In the genomic region with DNA sequence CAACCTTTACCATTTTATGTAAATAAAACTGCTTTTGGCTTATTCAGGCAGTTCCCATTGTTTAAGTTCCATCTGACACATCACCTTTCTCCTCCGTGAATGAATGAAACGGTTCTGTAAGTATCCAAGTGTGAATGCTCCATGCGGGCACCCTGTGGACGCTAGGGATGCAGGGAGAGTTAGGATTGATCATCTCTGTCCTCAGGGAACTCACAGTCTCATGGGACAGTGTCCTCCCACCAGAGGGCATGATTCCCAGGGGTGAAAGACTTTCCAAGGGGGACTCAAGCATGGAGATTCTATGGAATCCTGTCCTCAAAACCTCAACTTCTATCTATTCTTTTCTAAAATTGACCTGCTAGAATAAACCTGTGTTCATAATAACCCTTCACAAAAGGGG, we compare ENCODE assay signal across 13 cellular contexts.
DNase-seq lines count a peak whose midpoint lies in the region; ATAC-seq and TF ChIP-seq lines count a peak whose summit lies in the region.
"Had no signal": no experiment of that assay in that cellular context is flagged by ENCODE, and none has a peak within 500 bp of the region (broad histone marks: within the 10 kb centered on the region; RNA-seq: fewer than 3 reads in every experiment).

No MANE protein-coding gene starts in this region.

- POLR2A ChIA-PET in SK-N-SH (lab: Yijun Ruan, JAX) = no interaction called here

- ATAC-seq in GM18861 (IDR thresholded peaks at IDR 0.05; ENCODE audit: unreplicated experiment) = no peak

- no peaks in the 10 kb centered on the region for H3K36me3 ChIP-seq in SK-N-SH (replicated peaks in 1 of 2; ENCODE audit: control insufficient read depth in 1 of 2, insufficient read depth in 2 of 2, low read length in 1 of 2)
- H3K36me3 ChIP-seq: esophagus squamous epithelium had no signal

- no peaks in the 10 kb centered on the region for H3K4me1 ChIP-seq in SK-N-SH (ENCODE audit: control insufficient read depth in 1 of 2, insufficient read depth in 2 of 2, low read depth in 1 of 2, low read length in 1 of 2)
- H3K4me1 ChIP-seq: esophagus squamous epithelium had no signal

- no peak for TF ChIP-seq RAD21 in SK-N-SH (IDR thresholded peaks at IDR 0.05; ENCODE audit: low read length)

- CTCF ChIA-PET in SK-N-SH (lab: Yijun Ruan, JAX) = interaction anchor here (1.3 kb wide), 1 partner anchor 10 kb away, joined by 4 read pairs; no protein-coding TSS in a partner anchor

- H3K4me2 ChIP-seq in SK-N-SH = no peak overlapping the region

- in situ Hi-C loops in G401 (cut with HindIII; ENCODE audit: low sequenced_read_pairs) = no loop called here

- peak; percentile 27; the same call in 1 of the 2 replicates for TF ChIP-seq CTCF in SK-N-SH (IDR thresholded peaks at IDR 0.05)
- TF ChIP-seq CTCF in fibroblast of mammary gland (conservative IDR thresholded peaks at IDR 0.05; ENCODE audit: control insufficient read depth, insufficient read depth, low read depth, low read length) = peak; percentile 8
- TF ChIP-seq CTCF in type B pancreatic cell (conservative IDR thresholded peaks at IDR 0.05) = peak; percentile 29

- no peaks in the 10 kb centered on the region for H3K9me2 ChIP-seq in SK-N-SH

- H3K9me3 Mint-ChIP-seq in type B pancreatic cell = no peaks in the 10 kb centered on the region
- H3K9me3 Mint-ChIP-seq: activated T-cell treated with anti-CD3 and anti-CD28 coated beads, Interleukin-2, amount 50 U/mL, for 24 hours; memory B cell; stimulated activated naive CD8-positive, alpha-beta T cell treated with anti-CD3 and anti-CD28 coated beads, Interleukin-15, Interleukin-2, amounts not matched to agents 100 ng/mL and 50 ng/mL, for 24 hours had no signal

- no peak for TF ChIP-seq EP300 in SK-N-SH (IDR thresholded peaks at IDR 0.05; ENCODE audit: borderline replicate concordance in 1 of 2, low read depth in 1 of 2, low read length in 1 of 2)

- H3K27me3 ChIP-seq in SK-N-SH (ENCODE audit: insufficient read depth) = peaks cover 28% of the 10 kb centered on the region

- H3K36me3 Mint-ChIP-seq in type B pancreatic cell = no peaks in the 10 kb centered on the region
- H3K36me3 Mint-ChIP-seq: memory B cell had no signal

- no peak overlapping the region for H3K27ac ChIP-seq in SK-N-SH (ENCODE audit: low read depth in 2 of 2, low read length in 1 of 2)
- H3K27ac ChIP-seq: esophagus squamous epithelium had no signal

- WGBS in SK-N-SH (ENCODE audit: low lambda C conversion rate) = 47% methylated on average over 4 of the region's 4 CpGs

- H3K27ac Mint-ChIP-seq in type B pancreatic cell = no peak overlapping the region
- H3K27ac Mint-ChIP-seq: activated T-cell treated with anti-CD3 and anti-CD28 coated beads, Interleukin-2, amount 50 U/mL, for 24 hours; memory B cell; stimulated activated naive CD8-positive, alpha-beta T cell treated with anti-CD3 and anti-CD28 coated beads, Interleukin-15, Interleukin-2, amounts not matched to agents 100 ng/mL and 50 ng/mL, for 24 hours had no signal

- no peaks in the 10 kb centered on the region for H3K79me2 ChIP-seq in SK-N-SH (ENCODE audit: insufficient read depth)

- no peaks in the 10 kb centered on the region for H3F3A ChIP-seq in SK-N-SH (replicated peaks; ENCODE audit: insufficient read depth)

- H4K20me1 ChIP-seq in SK-N-SH (ENCODE audit: insufficient read depth) = no peaks in the 10 kb centered on the region

- no peak overlapping the region for H3K9ac ChIP-seq in SK-N-SH

- H3K4me3 ChIP-seq in SK-N-SH (ENCODE audit: low read depth in 2 of 2, low read length in 1 of 2) (no peak overlapping the region), fibroblast of mammary gland (ENCODE audit: control insufficient read depth, low read depth, low read length) (no peak overlapping the region)
- H3K4me3 ChIP-seq: esophagus squamous epithelium had no signal

- no peaks in the 10 kb centered on the region for H3K4me1 Mint-ChIP-seq in type B pancreatic cell (ENCODE audit: unreplicated experiment)
- H3K4me1 Mint-ChIP-seq: memory B cell had no signal

- H3K4me3 Mint-ChIP-seq in type B pancreatic cell = no peak overlapping the region
- H3K4me3 Mint-ChIP-seq: activated T-cell treated with anti-CD3 and anti-CD28 coated beads, Interleukin-2, amount 50 U/mL, for 24 hours; memory B cell; stimulated activated naive CD8-positive, alpha-beta T cell treated with anti-CD3 and anti-CD28 coated beads, Interleukin-15, Interleukin-2, amounts not matched to agents 100 ng/mL and 50 ng/mL, for 24 hours had no signal

- H3K27me3 Mint-ChIP-seq in type B pancreatic cell = peaks cover 13% of the 10 kb centered on the region

- H2AFZ ChIP-seq in SK-N-SH (ENCODE audit: low read depth) = no peak overlapping the region

- peak; percentile 39 for DNase-seq in NCI-H82 (lab: John Stamatoyannopoulos, UW)
- no peak for DNase-seq in NCI-H82 treated with DMSO at 0.1 percent for 48 hours (lab: John Stamatoyannopoulos, UW; ENCODE audit: unreplicated experiment)
- no peak for DNase-seq in SK-N-SH
- no peak for DNase-seq in fibroblast of mammary gland (ENCODE audit: low read depth)
- no peak for DNase-seq in type B pancreatic cell (ENCODE audit: extremely low spot score, unreplicated experiment)
- no peak for DNase-seq in G401 (ENCODE audit: low spot score)
- no peak for DNase-seq in superior temporal gyrus (ENCODE audit: extremely low spot score)
- DNase-seq: activated T-cell treated with anti-CD3 and anti-CD28 coated beads, Interleukin-2, amount 50 U/mL, for 24 hours; esophagus squamous epithelium; NCI-H2227 treated with DMSO at 0.1 percent for 48 hours had no signal

- H3K9me3 ChIP-seq in SK-N-SH = no peaks in the 10 kb centered on the region
- H3K9me3 ChIP-seq: esophagus squamous epithelium had no signal

TF ChIP-seq in SK-N-SH, 30 proteins besides CTCF, POLR2A, EP300 and RAD21:
- TF ChIP-seq SMC3 (IDR thresholded peaks at IDR 0.05; ENCODE audit: low read depth, low read length) (0 out of 2 replicates have a peak, but pooled peaks have one; percentile 17), RCOR1 (IDR thresholded peaks at IDR 0.05; ENCODE audit: low read length) (no peak)
TF ChIP-seq in SK-N-SH: peak in this region for 1.
